In genomic region chr6:73079611-73079955, GRCh38 we compare ENCODE assay signal across 17 cellular contexts.
DNase-seq lines count a peak whose midpoint lies in the region; ATAC-seq, FAIRE-seq and TF ChIP-seq lines count a peak whose summit lies in the region.
"Had no signal": no experiment of that assay in that cellular context is flagged by ENCODE, and none has a peak within 500 bp of the region (broad histone marks: within the 10 kb centered on the region; RNA-seq: fewer than 3 reads in every experiment).

No MANE protein-coding gene starts in this region.

- no peak overlapping the region for H2AFZ ChIP-seq in MM.1S (ENCODE audit: low read length)

- no peaks in the 10 kb centered on the region for H4K20me1 ChIP-seq in MM.1S (ENCODE audit: insufficient read depth, low read length)

- H3K36me3 Mint-ChIP-seq in activated CD4-positive, alpha-beta T cell treated with anti-CD3 and anti-CD28 coated beads, Interleukin-2, amount 10 ng/mL, durations not matched to agents 7 days and 5 days (ENCODE audit: low read depth): no peaks in the 10 kb centered on the region
- no peaks in the 10 kb centered on the region for H3K36me3 Mint-ChIP-seq in activated CD4-positive, alpha-beta T cell treated with anti-CD3 and anti-CD28 coated beads for 36 hours (ENCODE audit: low read depth)
- H3K36me3 Mint-ChIP-seq: activated CD8-positive, alpha-beta memory T cell treated with anti-CD3 and anti-CD28 coated beads, Interleukin-2, amount 10 ng/mL, durations not matched to agents 7 days and 5 days; natural killer cell had no signal

- H3K9me3 ChIP-seq in MM.1S (replicated peaks; ENCODE audit: insufficient read depth, low read length): no peaks in the 10 kb centered on the region

- H3K79me2 ChIP-seq in MM.1S (ENCODE audit: low read length): no peaks in the 10 kb centered on the region

- no peak for DNase-seq in activated CD4-positive, alpha-beta T cell treated with anti-CD3 and anti-CD28 coated beads, Interleukin-2, amount 10 ng/mL, durations not matched to agents 7 days and 5 days
- no peak for DNase-seq in activated CD4-positive, alpha-beta T cell treated with anti-CD3 and anti-CD28 coated beads for 36 hours
- DNase-seq in RPMI7951 (ENCODE audit: low read depth) (peak; percentile 15), epithelial cell of prostate (ENCODE audit: low read depth, low spot score) (no peak), urothelium cell line (ENCODE audit: low spot score) (peak; percentile 35), MM.1S (no peak)
- DNase-seq: activated CD8-positive, alpha-beta memory T cell treated with anti-CD3 and anti-CD28 coated beads, Interleukin-2, amount 10 ng/mL, durations not matched to agents 7 days and 5 days; head of caudate nucleus; left colon; natural killer cell; NCI-H1417 treated with DMSO at 0.1 percent for 48 hours; SIG-M5 had no signal

- H3K9me2 ChIP-seq in MM.1S (replicated peaks; ENCODE audit: insufficient read depth, low read length): no peaks in the 10 kb centered on the region

- no peak overlapping the region for H3K9ac ChIP-seq in MM.1S (ENCODE audit: low read length)

- intact Hi-C loops in activated CD4-positive, alpha-beta T cell treated with anti-CD3 and anti-CD28 coated beads for 36 hours (cut with DNase I, micrococcal nuclease): no loop called here

- POLR2A ChIA-PET in activated CD4-positive, alpha-beta T cell treated with anti-CD3 and anti-CD28 coated beads, Interleukin-2, amount 10 ng/mL, durations not matched to agents 7 days and 5 days (lab: Charles Lee): no interaction called here
- POLR2A ChIA-PET in activated CD4-positive, alpha-beta T cell treated with anti-CD3 and anti-CD28 coated beads for 36 hours (lab: Charles Lee): no interaction called here

- no peak overlapping the region for H3K4me3 ChIP-seq in MM.1S (ENCODE audit: low read length)

- H3K4me3 Mint-ChIP-seq in activated CD4-positive, alpha-beta T cell treated with anti-CD3 and anti-CD28 coated beads, Interleukin-2, amount 10 ng/mL, durations not matched to agents 7 days and 5 days: no peak overlapping the region
- H3K4me3 Mint-ChIP-seq in activated CD4-positive, alpha-beta T cell treated with anti-CD3 and anti-CD28 coated beads for 36 hours: no peak overlapping the region
- H3K4me3 Mint-ChIP-seq: activated CD8-positive, alpha-beta memory T cell treated with anti-CD3 and anti-CD28 coated beads, Interleukin-2, amount 10 ng/mL, durations not matched to agents 7 days and 5 days; activated naive CD8-positive, alpha-beta T cell; natural killer cell had no signal

- no peaks in the 10 kb centered on the region for H3K4me1 ChIP-seq in MM.1S (ENCODE audit: low read length)

- H3K9me3 Mint-ChIP-seq in activated CD4-positive, alpha-beta T cell treated with anti-CD3 and anti-CD28 coated beads, Interleukin-2, amount 10 ng/mL, durations not matched to agents 7 days and 5 days: no peaks in the 10 kb centered on the region
- H3K9me3 Mint-ChIP-seq in activated CD4-positive, alpha-beta T cell treated with anti-CD3 and anti-CD28 coated beads for 36 hours (ENCODE audit: low read depth): no peaks in the 10 kb centered on the region
- H3K9me3 Mint-ChIP-seq: natural killer cell had no signal

- CTCF ChIA-PET in activated CD4-positive, alpha-beta T cell treated with anti-CD3 and anti-CD28 coated beads, Interleukin-2, amount 10 ng/mL, durations not matched to agents 7 days and 5 days (lab: Charles Lee): no interaction called here
- CTCF ChIA-PET in activated CD4-positive, alpha-beta T cell treated with anti-CD3 and anti-CD28 coated beads for 36 hours (lab: Charles Lee): no interaction called here

- no peaks in the 10 kb centered on the region for H3K36me3 ChIP-seq in MM.1S (replicated peaks; ENCODE audit: insufficient read depth, low read length)

- H3K27me3 Mint-ChIP-seq in activated CD4-positive, alpha-beta T cell treated with anti-CD3 and anti-CD28 coated beads, Interleukin-2, amount 10 ng/mL, durations not matched to agents 7 days and 5 days: no peaks in the 10 kb centered on the region
- no peaks in the 10 kb centered on the region for H3K27me3 Mint-ChIP-seq in activated CD4-positive, alpha-beta T cell treated with anti-CD3 and anti-CD28 coated beads for 36 hours
- H3K27me3 Mint-ChIP-seq: activated CD8-positive, alpha-beta memory T cell treated with anti-CD3 and anti-CD28 coated beads, Interleukin-2, amount 10 ng/mL, durations not matched to agents 7 days and 5 days; activated naive CD8-positive, alpha-beta T cell had no signal

- H3K4me2 ChIP-seq in MM.1S (ENCODE audit: low read depth, low read length): no peak overlapping the region

- H3K4me1 Mint-ChIP-seq in activated CD4-positive, alpha-beta T cell treated with anti-CD3 and anti-CD28 coated beads, Interleukin-2, amount 10 ng/mL, durations not matched to agents 7 days and 5 days: no peaks in the 10 kb centered on the region
- H3K4me1 Mint-ChIP-seq in activated CD4-positive, alpha-beta T cell treated with anti-CD3 and anti-CD28 coated beads for 36 hours: no peaks in the 10 kb centered on the region
- H3K4me1 Mint-ChIP-seq: activated CD8-positive, alpha-beta memory T cell treated with anti-CD3 and anti-CD28 coated beads, Interleukin-2, amount 10 ng/mL, durations not matched to agents 7 days and 5 days; natural killer cell had no signal

- H3K27ac ChIP-seq in epithelial cell of prostate (peak overlapping the region; percentile 80), MM.1S (ENCODE audit: low read length) (no peak overlapping the region)
- H3K27ac ChIP-seq: 22Rv1 had no signal

- no peak for FAIRE-seq in urothelium cell line (lab: Jason Lieb, UNC)
- FAIRE-seq: HepG2 had no signal

- no peak for ATAC-seq in activated CD4-positive, alpha-beta T cell treated with anti-CD3 and anti-CD28 coated beads for 36 hours
- no peak for ATAC-seq in GM18511 (IDR thresholded peaks at IDR 0.05; ENCODE audit: unreplicated experiment)
- ATAC-seq in GM19023 (IDR thresholded peaks at IDR 0.05; ENCODE audit: unreplicated experiment): no peak
- ATAC-seq: activated CD8-positive, alpha-beta memory T cell treated with anti-CD3 and anti-CD28 coated beads, Interleukin-2, amount 10 ng/mL, durations not matched to agents 7 days and 5 days; HepG2; left colon; natural killer cell had no signal

- H3K27ac Mint-ChIP-seq in activated CD4-positive, alpha-beta T cell treated with anti-CD3 and anti-CD28 coated beads, Interleukin-2, amount 10 ng/mL, durations not matched to agents 7 days and 5 days: peak overlapping the region; percentile 13
- no peak overlapping the region for H3K27ac Mint-ChIP-seq in activated CD4-positive, alpha-beta T cell treated with anti-CD3 and anti-CD28 coated beads for 36 hours
- H3K27ac Mint-ChIP-seq: activated CD8-positive, alpha-beta memory T cell treated with anti-CD3 and anti-CD28 coated beads, Interleukin-2, amount 10 ng/mL, durations not matched to agents 7 days and 5 days; activated naive CD8-positive, alpha-beta T cell; natural killer cell had no signal

- H3K27me3 ChIP-seq in MM.1S (replicated peaks; ENCODE audit: insufficient read depth, low read length): no peaks in the 10 kb centered on the region

- no peak for TF ChIP-seq CTCF in MM.1S (IDR thresholded peaks at IDR 0.05; ENCODE audit: low read length)

- H3F3A ChIP-seq in MM.1S (ENCODE audit: insufficient read depth, low read length): no peaks in the 10 kb centered on the region

Comparison
In these comparisons a context has a peak if more than half of its experiments do, and no peak if none do; other contexts are left out.
1. DNase-seq: peak in RPMI7951 (single experiment) and urothelium cell line (single experiment); none in activated CD4-positive, alpha-beta T cell treated with anti-CD3 and anti-CD28 coated beads, Interleukin-2, amount 10 ng/mL, durations not matched to agents 7 days and 5 days (single experiment), activated CD4-positive, alpha-beta T cell treated with anti-CD3 and anti-CD28 coated beads for 36 hours (single experiment), epithelial cell of prostate (single experiment) and MM.1S (single experiment).